ENCODE assay signal across 8 cellular contexts in the genomic region with DNA sequence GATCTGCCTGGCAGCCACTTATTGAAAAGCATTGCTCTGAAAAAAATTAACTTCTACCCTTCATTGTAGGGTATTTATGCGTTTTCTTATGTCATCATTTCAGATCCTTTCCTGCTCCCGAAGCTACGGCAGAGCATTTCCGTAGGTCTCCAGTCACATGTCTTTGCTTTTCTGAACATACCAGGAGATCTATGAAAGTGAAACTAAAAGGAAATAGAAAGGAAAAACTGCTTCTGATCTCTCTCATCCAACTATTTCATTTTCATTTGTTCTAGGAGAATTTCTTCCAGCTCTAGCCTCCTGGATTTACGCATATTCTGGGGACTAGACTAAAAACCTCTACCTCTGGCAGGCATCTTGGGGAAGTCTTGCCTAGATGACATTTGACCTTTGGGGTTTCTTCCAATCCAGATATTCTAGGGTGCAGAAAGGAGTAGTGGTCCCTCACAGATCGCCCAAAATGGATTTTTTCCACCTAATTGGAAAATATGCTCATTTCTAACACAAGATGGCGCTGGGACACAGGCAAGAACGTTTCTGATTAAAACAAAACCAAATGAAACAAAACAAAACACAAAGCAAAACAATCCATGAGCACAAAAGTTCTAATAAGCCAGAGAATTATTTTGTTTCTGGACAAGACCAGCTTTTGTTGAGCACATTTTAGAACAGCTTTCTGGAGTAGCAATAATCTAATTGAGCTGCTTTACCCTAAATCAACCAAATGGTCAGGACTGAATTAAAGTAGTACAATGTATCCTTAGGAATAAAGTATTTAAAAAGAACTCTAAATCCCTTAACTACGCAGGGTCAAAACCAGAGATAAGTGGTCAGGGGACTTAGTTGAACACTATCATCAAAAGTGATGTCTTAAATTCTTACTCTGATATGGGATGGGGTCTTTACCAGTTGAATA. TPM values are rescaled to one million over a fixed set of nuclear protein-coding genes. Genes with fewer than 3 reads are reported as not detected.
A peak's percentile ranks its signal among the peaks of the same experiment; 100 is the strongest.
DNase-seq lines count a peak whose midpoint lies in the region; ATAC-seq and TF ChIP-seq lines count a peak whose summit lies in the region.

No MANE protein-coding gene starts in this region.

- peak overlapping the region; percentile 27 for H3K4me3 ChIP-seq in MG63
- no peak overlapping the region for H3K4me3 ChIP-seq in neural progenitor cell

- H3K27ac Mint-ChIP-seq in activated T-cell treated with anti-CD3 and anti-CD28 coated beads, Interleukin-2, amount 50 U/mL, for 24 hours = no peak overlapping the region
- H3K27ac Mint-ChIP-seq in neural progenitor cell = peak overlapping the region; percentile 68

- peaks cover 12% of the 10 kb centered on the region for H3F3A ChIP-seq in neural progenitor cell (ENCODE audit: low read depth)

- no peaks in the 10 kb centered on the region for H3K9me3 ChIP-seq in MG63
- no peaks in the 10 kb centered on the region for H3K9me3 ChIP-seq in neural progenitor cell (ENCODE audit: low read depth)

- ATAC-seq in HG02852 (IDR thresholded peaks at IDR 0.05; ENCODE audit: unreplicated experiment) = no peak

- no peak overlapping the region for H3K4me2 ChIP-seq in neural progenitor cell

- DNase-seq in activated T-cell treated with anti-CD3 and anti-CD28 coated beads for 4 hours (peak; percentile 20), MG63 (no peak), fibroblast of peridontal ligament (ENCODE audit: extremely low read depth) (peak; percentile 81), neural progenitor cell (ENCODE audit: low spot score) (peak; percentile 70)
- no peak for DNase-seq in activated T-cell treated with anti-CD3 and anti-CD28 coated beads, Interleukin-2, amount 50 U/mL, for 24 hours
- peak; percentile 34 for DNase-seq in activated CD4-positive, alpha-beta T cell treated with anti-CD3 and anti-CD28 coated beads for 48 hours
- no peak for DNase-seq in activated CD4-positive, CD25-positive, alpha-beta regulatory T cell treated with anti-CD3 and anti-CD28 coated beads, Interleukin-2, amount 50 U/mL, for 72 hours

- H3K4me1 ChIP-seq in neural progenitor cell = peaks cover 25% of the 10 kb centered on the region

- H3K9ac ChIP-seq in neural progenitor cell = no peak overlapping the region

- H3K27ac ChIP-seq in neural progenitor cell = no peak overlapping the region

- H3K27me3 Mint-ChIP-seq in activated T-cell treated with anti-CD3 and anti-CD28 coated beads, Interleukin-2, amount 50 U/mL, for 24 hours = no peaks in the 10 kb centered on the region
- H3K27me3 Mint-ChIP-seq in neural progenitor cell (ENCODE audit: insufficient read depth, low read depth) = peaks cover 2% of the 10 kb centered on the region

- H3K9me3 Mint-ChIP-seq in activated T-cell treated with anti-CD3 and anti-CD28 coated beads, Interleukin-2, amount 50 U/mL, for 24 hours = no peaks in the 10 kb centered on the region
- no peaks in the 10 kb centered on the region for H3K9me3 Mint-ChIP-seq in neural progenitor cell

- H3K4me3 Mint-ChIP-seq in activated T-cell treated with anti-CD3 and anti-CD28 coated beads, Interleukin-2, amount 50 U/mL, for 24 hours = no peak overlapping the region
- peak overlapping the region; percentile 6 for H3K4me3 Mint-ChIP-seq in neural progenitor cell

- peak; percentile 92 for TF ChIP-seq CTCF in neural progenitor cell (IDR thresholded peaks at IDR 0.05)

- H3K27me3 ChIP-seq in MG63 (peaks cover 3% of the 10 kb centered on the region; the same call in 1 of the 2 replicates), neural progenitor cell (no peaks in the 10 kb centered on the region)

- no peaks in the 10 kb centered on the region for H4K20me1 ChIP-seq in neural progenitor cell (ENCODE audit: low read depth)

- no peaks in the 10 kb centered on the region for H3K79me2 ChIP-seq in neural progenitor cell (ENCODE audit: low read depth)

- no peaks in the 10 kb centered on the region for H3K36me3 Mint-ChIP-seq in activated T-cell treated with anti-CD3 and anti-CD28 coated beads, Interleukin-2, amount 50 U/mL, for 24 hours (ENCODE audit: low read depth)
- H3K36me3 Mint-ChIP-seq in neural progenitor cell = no peaks in the 10 kb centered on the region

- peak overlapping the region; percentile 94 for H2AFZ ChIP-seq in neural progenitor cell (replicated peaks)

- H3K36me3 ChIP-seq in MG63 (no peaks in the 10 kb centered on the region), neural progenitor cell (no peaks in the 10 kb centered on the region)

- H3K4me1 Mint-ChIP-seq in activated T-cell treated with anti-CD3 and anti-CD28 coated beads, Interleukin-2, amount 50 U/mL, for 24 hours (ENCODE audit: low read depth) = peaks cover 8% of the 10 kb centered on the region
- H3K4me1 Mint-ChIP-seq in neural progenitor cell = peaks cover 24% of the 10 kb centered on the region

RNA-seq across cellular contexts. Expression of a gene that starts 12.2 kb away (rescaled TPM):
- 2.3 and 3.5 TPM in 2 replicates for total RNA-seq in MG63 (2014; rRNA removed; shearing (Covaris generic); ENCODE audit: low replicate concordance)
- total RNA-seq in neural progenitor cell (ENCODE audit: low replicate concordance) = 11.1 and 12.2 TPM in 2 replicates

Comparison
In these comparisons a context has a peak if more than half of its experiments do, and no peak if none do; other contexts are left out.
1. DNase-seq: peak in activated T-cell treated with anti-CD3 and anti-CD28 coated beads for 4 hours (single experiment), activated CD4-positive, alpha-beta T cell treated with anti-CD3 and anti-CD28 coated beads for 48 hours (single experiment), fibroblast of peridontal ligament (single experiment) and neural progenitor cell (single experiment); none in activated T-cell treated with anti-CD3 and anti-CD28 coated beads, Interleukin-2, amount 50 U/mL, for 24 hours (single experiment), MG63 (single experiment) and activated CD4-positive, CD25-positive, alpha-beta regulatory T cell treated with anti-CD3 and anti-CD28 coated beads, Interleukin-2, amount 50 U/mL, for 72 hours (single experiment).